ENCODE assay signal across 8 cellular contexts in genomic region chr15:60916674-60917468, GRCh38.
DNase-seq lines count a peak whose midpoint lies in the region; ATAC-seq and TF ChIP-seq lines count a peak whose summit lies in the region.

No MANE protein-coding gene starts in this region.

- no peaks in the 10 kb centered on the region for H3K79me2 ChIP-seq in GM23338 (replicated peaks; ENCODE audit: insufficient read depth)
- H3K79me2 ChIP-seq in SK-N-SH (ENCODE audit: insufficient read depth): no peaks in the 10 kb centered on the region

- H3K36me3 ChIP-seq in GM23338 (ENCODE audit: insufficient read depth) (no peaks in the 10 kb centered on the region), SK-N-SH (replicated peaks in 1 of 2; ENCODE audit: control insufficient read depth in 1 of 2, insufficient read depth in 2 of 2, low read length in 1 of 2) (no peaks in the 10 kb centered on the region), tibial artery (no peaks in the 10 kb centered on the region)

- peak; percentile 96 for ATAC-seq in GM23338

- peak; percentile 89 for TF ChIP-seq CTCF in GM23338 (conservative IDR thresholded peaks at IDR 0.05; ENCODE audit: low read depth in 2 of 2)
- peak; percentile 83 for TF ChIP-seq CTCF in SK-N-SH (IDR thresholded peaks at IDR 0.05)
- TF ChIP-seq CTCF in glutamatergic neuron (IDR thresholded peaks at IDR 0.05; ENCODE audit: partially characterized antibody, unreplicated experiment): peak; percentile 84
- peak; percentile 86 to 89 for TF ChIP-seq CTCF in tibial artery (IDR thresholded peaks at IDR 0.05)

- peak; percentile 89 for TF ChIP-seq RAD21 in SK-N-SH (IDR thresholded peaks at IDR 0.05; ENCODE audit: low read length)

- H3K36me3 Mint-ChIP-seq in GM23338 (ENCODE audit: low read depth): no peaks in the 10 kb centered on the region
- H3K36me3 Mint-ChIP-seq in activated naive CD4-positive, alpha-beta T cell treated with anti-CD3 and anti-CD28 coated beads, Interleukin-2, amount 50 U/mL, for 24 hours: no peaks in the 10 kb centered on the region
- no peaks in the 10 kb centered on the region for H3K36me3 Mint-ChIP-seq in glutamatergic neuron (ENCODE audit: unreplicated experiment)

- H3K4me2 ChIP-seq in GM23338 (no peak overlapping the region), SK-N-SH (no peak overlapping the region)

- no peak overlapping the region for H3K27ac Mint-ChIP-seq in GM23338
- H3K27ac Mint-ChIP-seq in activated naive CD4-positive, alpha-beta T cell treated with anti-CD3 and anti-CD28 coated beads, Interleukin-2, amount 50 U/mL, for 24 hours: peak overlapping the region; percentile 90
- no peak overlapping the region for H3K27ac Mint-ChIP-seq in glutamatergic neuron (ENCODE audit: unreplicated experiment)

- no peaks in the 10 kb centered on the region for H3K9me3 Mint-ChIP-seq in GM23338
- no peaks in the 10 kb centered on the region for H3K9me3 Mint-ChIP-seq in activated naive CD4-positive, alpha-beta T cell treated with anti-CD3 and anti-CD28 coated beads, Interleukin-2, amount 50 U/mL, for 24 hours
- peaks cover 1% of the 10 kb centered on the region for H3K9me3 Mint-ChIP-seq in glutamatergic neuron (ENCODE audit: unreplicated experiment)

- H4K20me1 ChIP-seq in GM23338 (replicated peaks; ENCODE audit: insufficient read depth) (no peaks in the 10 kb centered on the region), SK-N-SH (ENCODE audit: insufficient read depth) (no peaks in the 10 kb centered on the region)

- H3K27me3 ChIP-seq in GM23338 (ENCODE audit: insufficient read depth) (no peaks in the 10 kb centered on the region), SK-N-SH (ENCODE audit: insufficient read depth) (no peaks in the 10 kb centered on the region), tibial artery (no peaks in the 10 kb centered on the region)

- H3K27me3 Mint-ChIP-seq in GM23338 (ENCODE audit: insufficient read depth, low read depth, poor library complexity) (no peaks in the 10 kb centered on the region), glutamatergic neuron (ENCODE audit: unreplicated experiment) (no peaks in the 10 kb centered on the region)
- H3K27me3 Mint-ChIP-seq in activated naive CD4-positive, alpha-beta T cell treated with anti-CD3 and anti-CD28 coated beads, Interleukin-2, amount 50 U/mL, for 24 hours: no peaks in the 10 kb centered on the region

- no peak overlapping the region for H3K4me3 ChIP-seq in GM23338
- no peak overlapping the region; a peak in 1 of 4 replicates for H3K4me3 ChIP-seq in SK-N-SH (ENCODE audit: low read depth in 2 of 2, low read length in 1 of 2)
- H3K4me3 ChIP-seq in tibial artery: peak overlapping the region; percentile 25 to 33

- H3K4me1 ChIP-seq in GM23338 (ENCODE audit: insufficient read depth) (peaks cover 13% of the 10 kb centered on the region), SK-N-SH (ENCODE audit: control insufficient read depth in 1 of 2, insufficient read depth in 2 of 2, low read depth in 1 of 2, low read length in 1 of 2) (peaks cover 0 to 4% of the 10 kb centered on the region in 2 experiments; a peak in 1 of 4 replicates), tibial artery (peaks cover 0 to 38% (median 19%) of the 10 kb centered on the region in 4 donors)

- no peak for TF ChIP-seq EP300 in SK-N-SH (IDR thresholded peaks at IDR 0.05; ENCODE audit: borderline replicate concordance in 1 of 2, low read depth in 1 of 2, low read length in 1 of 2)

- peak; percentile 67 for DNase-seq in EL
- peak; percentile 97 for DNase-seq in GM23338 (ENCODE audit: low spot score)
- peak; percentile 64 for DNase-seq in M059J (ENCODE audit: low read depth)
- DNase-seq in SK-N-SH: peak; percentile 73
- peak; percentile 82 for DNase-seq in glutamatergic neuron
- peak; percentile 82 for DNase-seq in pons (ENCODE audit: low spot score)
- DNase-seq in tibial artery: peak; percentile 91 to 92

- H3K4me3 Mint-ChIP-seq in GM23338 (no peak overlapping the region), glutamatergic neuron (ENCODE audit: unreplicated experiment) (no peak overlapping the region)
- H3K4me3 Mint-ChIP-seq in activated naive CD4-positive, alpha-beta T cell treated with anti-CD3 and anti-CD28 coated beads, Interleukin-2, amount 50 U/mL, for 24 hours: peak overlapping the region; percentile 33

- no peak overlapping the region for H3K9ac ChIP-seq in SK-N-SH

- H3K27ac ChIP-seq in GM23338 (ENCODE audit: low read depth) (no peak overlapping the region), SK-N-SH (ENCODE audit: low read depth in 2 of 2, low read length in 1 of 2) (no peak overlapping the region), tibial artery (peak overlapping the region; percentile 65 to 76)

- H3K4me1 Mint-ChIP-seq in GM23338: peaks cover 47% of the 10 kb centered on the region
- peaks cover 15% of the 10 kb centered on the region for H3K4me1 Mint-ChIP-seq in activated naive CD4-positive, alpha-beta T cell treated with anti-CD3 and anti-CD28 coated beads, Interleukin-2, amount 50 U/mL, for 24 hours
- H3K4me1 Mint-ChIP-seq in glutamatergic neuron (ENCODE audit: low read depth, unreplicated experiment): peaks cover 8% of the 10 kb centered on the region

- WGBS in SK-N-SH (ENCODE audit: low lambda C conversion rate): 33% methylated on average over 8 of the region's 8 CpGs

- CTCF ChIA-PET in SK-N-SH (lab: Yijun Ruan, JAX): interaction anchor here (0.6 to 3.6 kb wide), 67 partner anchors 9 to 917 kb away, joined by 3 to 95 read pairs (median 4); no protein-coding TSS in a partner anchor

- H3K9me2 ChIP-seq in GM23338 (ENCODE audit: insufficient read depth) (no peaks in the 10 kb centered on the region), SK-N-SH (no peaks in the 10 kb centered on the region)

- H2AFZ ChIP-seq in GM23338 (no peak overlapping the region), SK-N-SH (ENCODE audit: low read depth) (no peak overlapping the region)

- H3F3A ChIP-seq in GM23338 (replicated peaks; ENCODE audit: low read depth): no peaks in the 10 kb centered on the region
- H3F3A ChIP-seq in SK-N-SH (replicated peaks; ENCODE audit: insufficient read depth): no peaks in the 10 kb centered on the region

- H3K9me3 ChIP-seq in SK-N-SH: no peaks in the 10 kb centered on the region
- H3K9me3 ChIP-seq in tibial artery: no peaks in the 10 kb centered on the region

- POLR2A ChIA-PET in SK-N-SH (lab: Yijun Ruan, JAX): interaction anchor here (0.8 to 0.9 kb wide), 2 partner anchors 56 to 326 kb away, joined by 3 read pairs; no protein-coding TSS in a partner anchor

- intact Hi-C loops in tibial artery (cut with DNase I; ENCODE audit: low total_unique reads): loop anchor here (5.0 kb wide), 1 partner anchor 330 kb away; no protein-coding TSS in a partner anchor

TF ChIP-seq in GM23338, 12 proteins besides CTCF, POLR2A, EP300 and RAD21:
- TF ChIP-seq JUNB (IDR thresholded peaks at IDR 0.05; ENCODE audit: unreplicated experiment) (no peak), ZNF114 (CRISPR knock-in tag; IDR thresholded peaks at IDR 0.05) (no peak), EZH2phosphoT487 (IDR thresholded peaks at IDR 0.05; ENCODE audit: unreplicated experiment) (no peak), STAT1 (IDR thresholded peaks at IDR 0.05; ENCODE audit: unreplicated experiment) (no peak)

TF ChIP-seq in SK-N-SH, 30 proteins besides CTCF, POLR2A, EP300 and RAD21:
- TF ChIP-seq CHD2 (IDR thresholded peaks at IDR 0.05; ENCODE audit: low read length, partially characterized antibody): no peak
- no peak for TF ChIP-seq TCF12 (IDR thresholded peaks at IDR 0.05)
- TF ChIP-seq SMC3 (IDR thresholded peaks at IDR 0.05; ENCODE audit: low read depth, low read length): peak; percentile 93
- no peak for TF ChIP-seq NFIC (IDR thresholded peaks at IDR 0.05; ENCODE audit: borderline replicate concordance)
- no peak for TF ChIP-seq GABPA (IDR thresholded peaks at IDR 0.05; ENCODE audit: low read depth)
- no peak for TF ChIP-seq RCOR1 (IDR thresholded peaks at IDR 0.05; ENCODE audit: low read length)
- TF ChIP-seq ZBTB33 (IDR thresholded peaks at IDR 0.05; ENCODE audit: borderline replicate concordance, low read depth): no peak
- peak; percentile 29; the same call in 1 of the 2 replicates for TF ChIP-seq GATA2 (CRISPR knock-in tag; IDR thresholded peaks at IDR 0.05)
- TF ChIP-seq YY1 (IDR thresholded peaks at IDR 0.05; ENCODE audit: low read depth): no peak
- TF ChIP-seq JUND (IDR thresholded peaks at IDR 0.05): no peak
- no peak for TF ChIP-seq MXI1 (IDR thresholded peaks at IDR 0.05; ENCODE audit: low read depth, low read length)

Comparison
In these comparisons a context has a peak if more than half of its experiments do, and no peak if none do; other contexts are left out.
1. H3K27ac ChIP-seq: peak in tibial artery (2 of 2); none in GM23338 (single experiment) and SK-N-SH (0 of 2).
2. H3K4me3 ChIP-seq: peak in tibial artery (2 of 2); none in GM23338 (single experiment) and SK-N-SH (0 of 2).
3. Peak in every context shown above with its lines, with median percentiles within 50 percentile points of each other: DNase-seq and CTCF ChIP-seq.